In the genomic region with DNA sequence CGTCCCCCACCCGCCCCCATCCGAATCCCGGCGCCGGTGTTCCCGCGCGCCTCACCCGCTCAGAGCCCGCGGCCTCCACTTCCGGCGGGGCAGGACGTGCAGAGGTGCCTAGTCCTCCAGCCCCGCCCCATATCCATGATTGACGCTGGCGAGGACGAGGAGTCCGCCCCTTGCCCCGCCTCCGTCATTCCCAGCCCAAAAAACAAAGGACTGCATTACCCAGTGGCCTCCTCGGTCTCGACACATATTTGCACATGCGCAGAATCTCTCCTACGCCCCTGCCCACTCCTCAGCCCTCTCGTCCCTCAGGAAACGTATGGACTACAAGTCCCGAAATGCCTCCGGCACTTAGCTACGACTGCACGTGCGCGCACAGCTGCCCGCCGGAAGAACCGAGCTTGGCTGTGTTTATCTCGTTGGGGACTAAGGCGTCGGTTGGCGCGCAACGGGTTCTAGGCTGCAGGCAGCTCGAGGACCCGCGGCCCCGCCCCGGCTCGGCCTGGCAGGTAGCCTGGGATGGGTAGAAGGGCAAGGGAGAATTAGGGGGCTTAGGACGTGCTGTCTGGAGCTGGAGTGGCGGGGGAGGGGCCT, we compare ENCODE assay signal across 1 cellular context.
TF ChIP-seq lines count a peak whose summit lies in the region.

A gene with protein sequence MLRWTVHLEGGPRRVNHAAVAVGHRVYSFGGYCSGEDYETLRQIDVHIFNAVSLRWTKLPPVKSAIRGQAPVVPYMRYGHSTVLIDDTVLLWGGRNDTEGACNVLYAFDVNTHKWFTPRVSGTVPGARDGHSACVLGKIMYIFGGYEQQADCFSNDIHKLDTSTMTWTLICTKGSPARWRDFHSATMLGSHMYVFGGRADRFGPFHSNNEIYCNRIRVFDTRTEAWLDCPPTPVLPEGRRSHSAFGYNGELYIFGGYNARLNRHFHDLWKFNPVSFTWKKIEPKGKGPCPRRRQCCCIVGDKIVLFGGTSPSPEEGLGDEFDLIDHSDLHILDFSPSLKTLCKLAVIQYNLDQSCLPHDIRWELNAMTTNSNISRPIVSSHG (plus strand): TSS at position 407 of the 591 bp plus-strand sequence. CDS start 2,944 bp downstream, outside the sequence.
A gene (minus strand): TSS at position 104 of the 591 bp plus-strand sequence. CDS start 133 bp downstream, outside the sequence.

TF ChIP-seq in K562, 482 proteins besides CTCF, POLR2A, EP300 and RAD21 (continued from another document and continues in another):
- TF ChIP-seq, protein P1, sequence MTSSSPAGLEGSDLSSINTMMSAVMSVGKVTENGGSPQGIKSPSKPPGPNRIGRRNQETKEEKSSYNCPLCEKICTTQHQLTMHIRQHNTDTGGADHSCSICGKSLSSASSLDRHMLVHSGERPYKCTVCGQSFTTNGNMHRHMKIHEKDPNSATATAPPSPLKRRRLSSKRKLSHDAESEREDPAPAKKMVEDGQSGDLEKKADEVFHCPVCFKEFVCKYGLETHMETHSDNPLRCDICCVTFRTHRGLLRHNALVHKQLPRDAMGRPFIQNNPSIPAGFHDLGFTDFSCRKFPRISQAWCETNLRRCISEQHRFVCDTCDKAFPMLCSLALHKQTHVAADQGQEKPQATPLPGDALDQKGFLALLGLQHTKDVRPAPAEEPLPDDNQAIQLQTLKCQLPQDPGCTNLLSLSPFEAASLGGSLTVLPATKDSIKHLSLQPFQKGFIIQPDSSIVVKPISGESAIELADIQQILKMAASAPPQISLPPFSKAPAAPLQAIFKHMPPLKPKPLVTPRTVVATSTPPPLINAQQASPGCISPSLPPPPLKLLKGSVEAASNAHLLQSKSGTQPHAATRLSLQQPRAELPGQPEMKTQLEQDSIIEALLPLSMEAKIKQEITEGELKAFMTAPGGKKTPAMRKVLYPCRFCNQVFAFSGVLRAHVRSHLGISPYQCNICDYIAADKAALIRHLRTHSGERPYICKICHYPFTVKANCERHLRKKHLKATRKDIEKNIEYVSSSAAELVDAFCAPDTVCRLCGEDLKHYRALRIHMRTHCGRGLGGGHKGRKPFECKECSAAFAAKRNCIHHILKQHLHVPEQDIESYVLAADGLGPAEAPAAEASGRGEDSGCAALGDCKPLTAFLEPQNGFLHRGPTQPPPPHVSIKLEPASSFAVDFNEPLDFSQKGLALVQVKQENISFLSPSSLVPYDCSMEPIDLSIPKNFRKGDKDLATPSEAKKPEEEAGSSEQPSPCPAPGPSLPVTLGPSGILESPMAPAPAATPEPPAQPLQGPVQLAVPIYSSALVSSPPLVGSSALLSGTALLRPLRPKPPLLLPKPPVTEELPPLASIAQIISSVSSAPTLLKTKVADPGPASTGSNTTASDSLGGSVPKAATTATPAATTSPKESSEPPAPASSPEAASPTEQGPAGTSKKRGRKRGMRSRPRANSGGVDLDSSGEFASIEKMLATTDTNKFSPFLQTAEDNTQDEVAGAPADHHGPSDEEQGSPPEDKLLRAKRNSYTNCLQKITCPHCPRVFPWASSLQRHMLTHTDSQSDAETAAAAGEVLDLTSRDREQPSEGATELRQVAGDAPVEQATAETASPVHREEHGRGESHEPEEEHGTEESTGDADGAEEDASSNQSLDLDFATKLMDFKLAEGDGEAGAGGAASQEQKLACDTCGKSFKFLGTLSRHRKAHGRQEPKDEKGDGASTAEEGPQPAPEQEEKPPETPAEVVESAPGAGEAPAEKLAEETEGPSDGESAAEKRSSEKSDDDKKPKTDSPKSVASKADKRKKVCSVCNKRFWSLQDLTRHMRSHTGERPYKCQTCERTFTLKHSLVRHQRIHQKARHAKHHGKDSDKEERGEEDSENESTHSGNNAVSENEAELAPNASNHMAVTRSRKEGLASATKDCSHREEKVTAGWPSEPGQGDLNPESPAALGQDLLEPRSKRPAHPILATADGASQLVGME (CRISPR knock-in tag; IDR thresholded peaks at IDR 0.05), result 0 out of 2 replicates have a peak, but pooled peaks have one; percentile 54
- TF ChIP-seq ESRRA (IDR thresholded peaks at IDR 0.05; ENCODE audit: borderline replicate concordance, low read depth) (peak; percentile 38; the same call in 1 of the 2 replicates), MYNN (IDR thresholded peaks at IDR 0.05) (no peak), MYNN (CRISPR knock-in tag; IDR thresholded peaks at IDR 0.05) (no peak), DIDO1 (tag; IDR thresholded peaks at IDR 0.05; ENCODE audit: low read depth) (peak; percentile 68; the same call in 1 of the 2 replicates), TCF7L2 (IDR thresholded peaks at IDR 0.05; ENCODE audit: low read depth, low read length) (no peak), ZNF830 (CRISPR knock-in tag; IDR thresholded peaks at IDR 0.05) (no peak), RHOXF2B (CRISPR knock-in tag; conservative IDR thresholded peaks at IDR 0.05) (no peak), MTA2 (IDR thresholded peaks at IDR 0.05; ENCODE audit: low read depth) (no peak), GTF2F1 (IDR thresholded peaks at IDR 0.05; ENCODE audit: low read depth, low read length) (no peak), NCOA6 (IDR thresholded peaks at IDR 0.05) (no peak), LARP7 (IDR thresholded peaks at IDR 0.05) (no peak), THRAP3 (IDR thresholded peaks at IDR 0.05; ENCODE audit: borderline replicate concordance) (no peak), MBD2 (IDR thresholded peaks at IDR 0.05; ENCODE audit: borderline replicate concordance, low read depth) (peak; percentile 46; the same call in 1 of the 2 replicates), MYC (IDR thresholded peaks at IDR 0.05; ENCODE audit: low read depth, low read length) (peak; percentile 95), MYC (CRISPR knock-in tag; IDR thresholded peaks at IDR 0.05; ENCODE audit: borderline replicate concordance, low read depth) (no peak), ZC3H4 (CRISPR knock-in tag; IDR thresholded peaks at IDR 0.05; ENCODE audit: borderline replicate concordance) (no peak), HNRNPL (IDR thresholded peaks at IDR 0.05; ENCODE audit: low read depth, low read length) (no peak), HDAC2 (IDR thresholded peaks at IDR 0.05) (peak; percentile 27; the same call in 1 of the 2 replicates), SP2 (IDR thresholded peaks at IDR 0.05; ENCODE audit: extremely low read depth, low read depth, low read length, poor library complexity, severe bottlenecking) (no peak)
- TF ChIP-seq, protein P2, sequence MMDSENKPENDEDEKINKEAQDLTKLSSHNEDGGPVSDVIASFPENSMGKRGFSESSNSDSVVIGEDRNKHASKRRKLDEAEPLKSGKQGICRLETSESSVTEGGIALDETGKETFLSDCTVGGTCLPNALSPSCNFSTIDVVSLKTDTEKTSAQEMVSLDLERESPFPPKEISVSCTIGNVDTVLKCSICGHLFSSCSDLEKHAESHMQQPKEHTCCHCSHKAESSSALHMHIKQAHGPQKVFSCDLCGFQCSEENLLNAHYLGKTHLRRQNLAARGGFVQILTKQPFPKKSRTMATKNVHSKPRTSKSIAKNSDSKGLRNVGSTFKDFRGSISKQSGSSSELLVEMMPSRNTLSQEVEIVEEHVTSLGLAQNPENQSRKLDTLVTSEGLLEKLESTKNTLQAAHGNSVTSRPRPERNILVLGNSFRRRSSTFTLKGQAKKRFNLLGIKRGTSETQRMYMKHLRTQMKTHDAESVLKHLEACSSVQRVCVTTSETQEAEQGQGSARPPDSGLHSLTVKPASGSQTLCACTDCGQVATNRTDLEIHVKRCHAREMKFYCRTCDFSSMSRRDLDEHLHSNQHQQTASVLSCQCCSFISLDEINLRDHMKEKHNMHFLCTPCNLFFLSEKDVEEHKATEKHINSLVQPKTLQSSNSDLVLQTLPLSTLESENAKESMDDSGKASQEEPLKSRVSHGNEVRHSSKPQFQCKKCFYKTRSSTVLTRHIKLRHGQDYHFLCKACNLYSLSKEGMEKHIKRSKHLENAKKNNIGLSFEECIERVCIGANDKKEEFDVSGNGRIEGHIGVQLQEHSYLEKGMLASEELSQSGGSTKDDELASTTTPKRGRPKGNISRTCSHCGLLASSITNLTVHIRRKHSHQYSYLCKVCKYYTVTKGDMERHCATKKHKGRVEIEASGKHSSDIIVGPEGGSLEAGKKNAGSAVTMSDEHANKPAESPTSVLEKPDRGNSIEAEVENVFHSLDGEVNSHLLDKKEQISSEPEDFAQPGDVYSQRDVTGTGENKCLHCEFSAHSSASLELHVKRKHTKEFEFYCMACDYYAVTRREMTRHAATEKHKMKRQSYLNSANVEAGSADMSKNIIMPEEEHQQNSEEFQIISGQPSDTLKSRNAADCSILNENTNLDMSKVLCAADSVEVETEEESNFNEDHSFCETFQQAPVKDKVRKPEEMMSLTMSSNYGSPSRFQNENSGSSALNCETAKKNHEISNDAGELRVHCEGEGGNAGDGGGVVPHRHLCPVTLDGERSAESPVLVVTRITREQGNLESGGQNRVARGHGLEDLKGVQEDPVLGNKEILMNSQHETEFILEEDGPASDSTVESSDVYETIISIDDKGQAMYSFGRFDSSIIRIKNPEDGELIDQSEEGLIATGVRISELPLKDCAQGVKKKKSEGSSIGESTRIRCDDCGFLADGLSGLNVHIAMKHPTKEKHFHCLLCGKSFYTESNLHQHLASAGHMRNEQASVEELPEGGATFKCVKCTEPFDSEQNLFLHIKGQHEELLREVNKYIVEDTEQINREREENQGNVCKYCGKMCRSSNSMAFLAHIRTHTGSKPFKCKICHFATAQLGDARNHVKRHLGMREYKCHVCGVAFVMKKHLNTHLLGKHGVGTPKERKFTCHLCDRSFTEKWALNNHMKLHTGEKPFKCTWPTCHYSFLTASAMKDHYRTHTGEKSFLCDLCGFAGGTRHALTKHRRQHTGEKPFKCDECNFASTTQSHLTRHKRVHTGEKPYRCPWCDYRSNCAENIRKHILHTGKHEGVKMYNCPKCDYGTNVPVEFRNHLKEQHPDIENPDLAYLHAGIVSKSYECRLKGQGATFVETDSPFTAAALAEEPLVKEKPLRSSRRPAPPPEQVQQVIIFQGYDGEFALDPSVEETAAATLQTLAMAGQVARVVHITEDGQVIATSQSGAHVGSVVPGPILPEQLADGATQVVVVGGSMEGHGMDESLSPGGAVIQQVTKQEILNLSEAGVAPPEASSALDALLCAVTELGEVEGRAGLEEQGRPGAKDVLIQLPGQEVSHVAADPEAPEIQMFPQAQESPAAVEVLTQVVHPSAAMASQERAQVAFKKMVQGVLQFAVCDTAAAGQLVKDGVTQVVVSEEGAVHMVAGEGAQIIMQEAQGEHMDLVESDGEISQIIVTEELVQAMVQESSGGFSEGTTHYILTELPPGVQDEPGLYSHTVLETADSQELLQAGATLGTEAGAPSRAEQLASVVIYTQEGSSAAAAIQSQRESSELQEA (IDR thresholded peaks at IDR 0.05; ENCODE audit: low read depth), result no peak
- TF ChIP-seq, protein P3, sequence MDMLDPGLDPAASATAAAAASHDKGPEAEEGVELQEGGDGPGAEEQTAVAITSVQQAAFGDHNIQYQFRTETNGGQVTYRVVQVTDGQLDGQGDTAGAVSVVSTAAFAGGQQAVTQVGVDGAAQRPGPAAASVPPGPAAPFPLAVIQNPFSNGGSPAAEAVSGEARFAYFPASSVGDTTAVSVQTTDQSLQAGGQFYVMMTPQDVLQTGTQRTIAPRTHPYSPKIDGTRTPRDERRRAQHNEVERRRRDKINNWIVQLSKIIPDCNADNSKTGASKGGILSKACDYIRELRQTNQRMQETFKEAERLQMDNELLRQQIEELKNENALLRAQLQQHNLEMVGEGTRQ (CRISPR knock-in tag; IDR thresholded peaks at IDR 0.05), result peak; percentile 83
- TF ChIP-seq, protein P4, sequence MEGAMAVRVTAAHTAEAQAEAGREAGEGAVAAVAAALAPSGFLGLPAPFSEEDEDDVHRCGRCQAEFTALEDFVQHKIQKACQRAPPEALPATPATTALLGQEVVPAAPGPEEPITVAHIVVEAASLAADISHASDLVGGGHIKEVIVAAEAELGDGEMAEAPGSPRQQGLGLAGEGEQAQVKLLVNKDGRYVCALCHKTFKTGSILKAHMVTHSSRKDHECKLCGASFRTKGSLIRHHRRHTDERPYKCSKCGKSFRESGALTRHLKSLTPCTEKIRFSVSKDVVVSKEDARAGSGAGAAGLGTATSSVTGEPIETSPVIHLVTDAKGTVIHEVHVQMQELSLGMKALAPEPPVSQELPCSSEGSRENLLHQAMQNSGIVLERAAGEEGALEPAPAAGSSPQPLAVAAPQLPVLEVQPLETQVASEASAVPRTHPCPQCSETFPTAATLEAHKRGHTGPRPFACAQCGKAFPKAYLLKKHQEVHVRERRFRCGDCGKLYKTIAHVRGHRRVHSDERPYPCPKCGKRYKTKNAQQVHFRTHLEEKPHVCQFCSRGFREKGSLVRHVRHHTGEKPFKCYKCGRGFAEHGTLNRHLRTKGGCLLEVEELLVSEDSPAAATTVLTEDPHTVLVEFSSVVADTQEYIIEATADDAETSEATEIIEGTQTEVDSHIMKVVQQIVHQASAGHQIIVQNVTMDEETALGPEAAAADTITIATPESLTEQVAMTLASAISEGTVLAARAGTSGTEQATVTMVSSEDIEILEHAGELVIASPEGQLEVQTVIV (CRISPR knock-in tag; IDR thresholded peaks at IDR 0.05; ENCODE audit: borderline replicate concordance), result no peak
- TF ChIP-seq, protein P5, sequence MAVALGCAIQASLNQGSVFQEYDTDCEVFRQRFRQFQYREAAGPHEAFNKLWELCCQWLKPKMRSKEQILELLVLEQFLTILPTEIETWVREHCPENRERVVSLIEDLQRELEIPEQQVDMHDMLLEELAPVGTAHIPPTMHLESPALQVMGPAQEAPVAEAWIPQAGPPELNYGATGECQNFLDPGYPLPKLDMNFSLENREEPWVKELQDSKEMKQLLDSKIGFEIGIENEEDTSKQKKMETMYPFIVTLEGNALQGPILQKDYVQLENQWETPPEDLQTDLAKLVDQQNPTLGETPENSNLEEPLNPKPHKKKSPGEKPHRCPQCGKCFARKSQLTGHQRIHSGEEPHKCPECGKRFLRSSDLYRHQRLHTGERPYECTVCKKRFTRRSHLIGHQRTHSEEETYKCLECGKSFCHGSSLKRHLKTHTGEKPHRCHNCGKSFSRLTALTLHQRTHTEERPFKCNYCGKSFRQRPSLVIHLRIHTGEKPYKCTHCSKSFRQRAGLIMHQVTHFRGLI (CRISPR knock-in tag; IDR thresholded peaks at IDR 0.05), result no peak
- TF ChIP-seq, protein P6, sequence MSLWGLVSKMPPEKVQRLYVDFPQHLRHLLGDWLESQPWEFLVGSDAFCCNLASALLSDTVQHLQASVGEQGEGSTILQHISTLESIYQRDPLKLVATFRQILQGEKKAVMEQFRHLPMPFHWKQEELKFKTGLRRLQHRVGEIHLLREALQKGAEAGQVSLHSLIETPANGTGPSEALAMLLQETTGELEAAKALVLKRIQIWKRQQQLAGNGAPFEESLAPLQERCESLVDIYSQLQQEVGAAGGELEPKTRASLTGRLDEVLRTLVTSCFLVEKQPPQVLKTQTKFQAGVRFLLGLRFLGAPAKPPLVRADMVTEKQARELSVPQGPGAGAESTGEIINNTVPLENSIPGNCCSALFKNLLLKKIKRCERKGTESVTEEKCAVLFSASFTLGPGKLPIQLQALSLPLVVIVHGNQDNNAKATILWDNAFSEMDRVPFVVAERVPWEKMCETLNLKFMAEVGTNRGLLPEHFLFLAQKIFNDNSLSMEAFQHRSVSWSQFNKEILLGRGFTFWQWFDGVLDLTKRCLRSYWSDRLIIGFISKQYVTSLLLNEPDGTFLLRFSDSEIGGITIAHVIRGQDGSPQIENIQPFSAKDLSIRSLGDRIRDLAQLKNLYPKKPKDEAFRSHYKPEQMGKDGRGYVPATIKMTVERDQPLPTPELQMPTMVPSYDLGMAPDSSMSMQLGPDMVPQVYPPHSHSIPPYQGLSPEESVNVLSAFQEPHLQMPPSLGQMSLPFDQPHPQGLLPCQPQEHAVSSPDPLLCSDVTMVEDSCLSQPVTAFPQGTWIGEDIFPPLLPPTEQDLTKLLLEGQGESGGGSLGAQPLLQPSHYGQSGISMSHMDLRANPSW (CRISPR knock-in tag; IDR thresholded peaks at IDR 0.05), result no peak
- TF ChIP-seq, protein P7, sequence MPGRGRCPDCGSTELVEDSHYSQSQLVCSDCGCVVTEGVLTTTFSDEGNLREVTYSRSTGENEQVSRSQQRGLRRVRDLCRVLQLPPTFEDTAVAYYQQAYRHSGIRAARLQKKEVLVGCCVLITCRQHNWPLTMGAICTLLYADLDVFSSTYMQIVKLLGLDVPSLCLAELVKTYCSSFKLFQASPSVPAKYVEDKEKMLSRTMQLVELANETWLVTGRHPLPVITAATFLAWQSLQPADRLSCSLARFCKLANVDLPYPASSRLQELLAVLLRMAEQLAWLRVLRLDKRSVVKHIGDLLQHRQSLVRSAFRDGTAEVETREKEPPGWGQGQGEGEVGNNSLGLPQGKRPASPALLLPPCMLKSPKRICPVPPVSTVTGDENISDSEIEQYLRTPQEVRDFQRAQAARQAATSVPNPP (IDR thresholded peaks at IDR 0.05; ENCODE audit: borderline replicate concordance, insufficient read depth, insufficient read length), result no peak
